17 cellular contexts compared by ENCODE assay signal in genomic region chrX:149462849-149463248, GRCh38.
"Had no signal": no experiment of that assay in that cellular context is flagged by ENCODE, and none has a peak within 500 bp of the region (broad histone marks: within the 10 kb centered on the region; RNA-seq: fewer than 3 reads in every experiment).

No MANE protein-coding gene starts in this region.

- H3K4me3 ChIP-seq: ascending aorta, left lung, ovary, tibial artery, vagina had no signal

- ATAC-seq: activated T-cell treated with anti-CD3 and anti-CD28 coated beads, Interleukin-2, amount 50 U/mL, for 4 hours; left lung; T-cell had no signal

- H3K4me3 Mint-ChIP-seq: activated naive CD8-positive, alpha-beta T cell treated with anti-CD3 and anti-CD28 coated beads, Interleukin-2, amount 10 ng/mL, durations not matched to agents 7 days and 5 days; activated T-cell treated with anti-CD3 and anti-CD28 coated beads, Interleukin-2, amount 50 U/mL, for 4 hours; T-cell had no signal

- H3K27me3 Mint-ChIP-seq: activated naive CD8-positive, alpha-beta T cell treated with anti-CD3 and anti-CD28 coated beads, Interleukin-2, amount 10 ng/mL, durations not matched to agents 7 days and 5 days had no signal

- H3K27me3 ChIP-seq: ascending aorta, left lung, ovary, tibial artery, vagina had no signal

- H3K36me3 ChIP-seq: ascending aorta, left lung, ovary, tibial artery, vagina had no signal

- H3K9me3 ChIP-seq: ascending aorta, left lung, ovary, tibial artery, vagina had no signal

- H3K27ac Mint-ChIP-seq: activated naive CD8-positive, alpha-beta T cell treated with anti-CD3 and anti-CD28 coated beads, Interleukin-2, amount 10 ng/mL, durations not matched to agents 7 days and 5 days; T-cell had no signal

- H3K9me3 Mint-ChIP-seq: activated naive CD8-positive, alpha-beta T cell treated with anti-CD3 and anti-CD28 coated beads, Interleukin-2, amount 10 ng/mL, durations not matched to agents 7 days and 5 days; activated T-cell treated with anti-CD3 and anti-CD28 coated beads, Interleukin-2, amount 50 U/mL, for 4 hours; T-cell had no signal

- DNase-seq: activated CD4-positive, alpha-beta T cell treated with anti-CD3 and anti-CD28 coated beads for 1 hour; activated CD4-positive, alpha-beta T cell treated with anti-CD3 and anti-CD28 coated beads, Interleukin-2, amount 50 U/mL, for 48 hours; activated gamma-delta T cell; activated naive CD8-positive, alpha-beta T cell treated with anti-CD3 and anti-CD28 coated beads, Interleukin-2, amount 10 ng/mL, durations not matched to agents 7 days and 5 days; activated T-cell treated with anti-CD3 and anti-CD28 coated beads, Interleukin-2, amount 50 U/mL, for 4 hours; central memory CD4-positive, alpha-beta T cell; cortex of kidney; effector memory CD4-positive, alpha-beta T cell; islet precursor cell; left lung; mesenchymal stem cell; ovary; T-cell; T1000; tibial artery had no signal

- H3K27ac ChIP-seq: ascending aorta, left lung, ovary, tibial artery, vagina had no signal

- H3K4me1 ChIP-seq: ascending aorta, left lung, tibial artery, vagina had no signal

- H3K4me1 Mint-ChIP-seq: activated naive CD8-positive, alpha-beta T cell treated with anti-CD3 and anti-CD28 coated beads, Interleukin-2, amount 10 ng/mL, durations not matched to agents 7 days and 5 days; T-cell had no signal

- H3K36me3 Mint-ChIP-seq: activated naive CD8-positive, alpha-beta T cell treated with anti-CD3 and anti-CD28 coated beads, Interleukin-2, amount 10 ng/mL, durations not matched to agents 7 days and 5 days; T-cell had no signal
